2 cellular contexts compared by ENCODE assay signal in the genomic region with DNA sequence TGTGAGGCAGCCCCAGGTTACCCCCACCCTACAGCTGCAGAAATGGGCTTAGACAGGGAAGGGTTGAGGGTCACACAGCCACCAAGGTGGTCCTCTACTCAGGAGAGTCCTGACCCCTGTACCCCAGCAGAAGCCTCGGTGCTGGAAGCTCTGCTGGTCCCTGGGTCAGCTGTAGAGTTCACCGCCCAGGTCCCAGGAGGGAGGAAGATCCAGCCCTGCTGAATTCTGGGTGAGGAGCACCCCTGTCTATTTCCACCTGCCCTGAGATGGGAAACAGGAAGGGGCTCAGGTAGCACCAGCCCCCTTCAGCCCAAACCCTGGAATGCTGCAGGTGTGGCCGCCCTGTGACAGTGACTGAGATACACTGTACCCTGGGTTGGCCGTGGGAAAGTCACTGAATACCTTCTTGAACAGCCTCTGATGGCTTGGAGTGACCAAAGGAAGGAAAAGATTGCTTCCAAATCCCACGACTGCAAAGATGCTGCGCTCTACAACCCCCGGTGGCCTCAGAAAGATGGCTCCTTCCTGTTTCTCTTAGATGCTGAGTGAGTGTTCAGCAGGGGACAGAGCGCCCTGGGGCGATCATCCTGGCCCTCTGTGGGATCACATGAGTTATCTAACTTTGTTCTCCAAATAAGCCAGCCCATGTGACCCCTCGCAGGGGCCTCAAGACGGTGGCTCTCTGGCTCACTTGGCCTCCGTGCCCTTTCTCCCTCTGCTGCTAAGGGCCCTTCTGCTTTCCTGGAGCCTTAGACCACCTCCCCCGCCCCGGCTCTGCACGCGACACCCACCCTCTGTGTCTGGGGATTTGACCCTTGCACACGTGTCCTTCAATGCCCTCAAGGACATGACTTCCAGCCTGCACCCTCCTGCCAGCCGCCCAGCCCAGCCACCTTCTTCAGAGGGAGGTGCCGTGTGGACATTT.
TF ChIP-seq lines count a peak whose summit lies in the region.

No MANE protein-coding gene starts in this region.

TF ChIP-seq in SK-N-SH, 30 proteins besides CTCF, POLR2A, EP300 and RAD21 (continued from another document):
- TF ChIP-seq, protein P1, sequence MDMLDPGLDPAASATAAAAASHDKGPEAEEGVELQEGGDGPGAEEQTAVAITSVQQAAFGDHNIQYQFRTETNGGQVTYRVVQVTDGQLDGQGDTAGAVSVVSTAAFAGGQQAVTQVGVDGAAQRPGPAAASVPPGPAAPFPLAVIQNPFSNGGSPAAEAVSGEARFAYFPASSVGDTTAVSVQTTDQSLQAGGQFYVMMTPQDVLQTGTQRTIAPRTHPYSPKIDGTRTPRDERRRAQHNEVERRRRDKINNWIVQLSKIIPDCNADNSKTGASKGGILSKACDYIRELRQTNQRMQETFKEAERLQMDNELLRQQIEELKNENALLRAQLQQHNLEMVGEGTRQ (IDR thresholded peaks at IDR 0.05; ENCODE audit: borderline replicate concordance, low read depth, low read length) = no peak
- no peak for TF ChIP-seq REST (IDR thresholded peaks at IDR 0.05; ENCODE audit: low read depth, low read length)
- no peak for TF ChIP-seq SIN3A (IDR thresholded peaks at IDR 0.05; ENCODE audit: borderline replicate concordance, low read depth, low read length)
- TF ChIP-seq, protein P2, sequence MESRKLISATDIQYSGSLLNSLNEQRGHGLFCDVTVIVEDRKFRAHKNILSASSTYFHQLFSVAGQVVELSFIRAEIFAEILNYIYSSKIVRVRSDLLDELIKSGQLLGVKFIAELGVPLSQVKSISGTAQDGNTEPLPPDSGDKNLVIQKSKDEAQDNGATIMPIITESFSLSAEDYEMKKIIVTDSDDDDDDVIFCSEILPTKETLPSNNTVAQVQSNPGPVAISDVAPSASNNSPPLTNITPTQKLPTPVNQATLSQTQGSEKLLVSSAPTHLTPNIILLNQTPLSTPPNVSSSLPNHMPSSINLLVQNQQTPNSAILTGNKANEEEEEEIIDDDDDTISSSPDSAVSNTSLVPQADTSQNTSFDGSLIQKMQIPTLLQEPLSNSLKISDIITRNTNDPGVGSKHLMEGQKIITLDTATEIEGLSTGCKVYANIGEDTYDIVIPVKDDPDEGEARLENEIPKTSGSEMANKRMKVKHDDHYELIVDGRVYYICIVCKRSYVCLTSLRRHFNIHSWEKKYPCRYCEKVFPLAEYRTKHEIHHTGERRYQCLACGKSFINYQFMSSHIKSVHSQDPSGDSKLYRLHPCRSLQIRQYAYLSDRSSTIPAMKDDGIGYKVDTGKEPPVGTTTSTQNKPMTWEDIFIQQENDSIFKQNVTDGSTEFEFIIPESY (IDR thresholded peaks at IDR 0.05; ENCODE audit: borderline replicate concordance, low read depth) = no peak
- no peak for TF ChIP-seq NRF1 (IDR thresholded peaks at IDR 0.05; ENCODE audit: low read depth, low read length)
- TF ChIP-seq YY1 (IDR thresholded peaks at IDR 0.05; ENCODE audit: low read depth) = no peak
- no peak for TF ChIP-seq TCF12 (IDR thresholded peaks at IDR 0.05)
- no peak for TF ChIP-seq ELF1 (IDR thresholded peaks at IDR 0.05)
- TF ChIP-seq JUND (IDR thresholded peaks at IDR 0.05) = no peak
- no peak for TF ChIP-seq RXRA (IDR thresholded peaks at IDR 0.05; ENCODE audit: borderline replicate concordance, low read depth)
- no peak for TF ChIP-seq TEAD4 (IDR thresholded peaks at IDR 0.05; ENCODE audit: borderline replicate concordance, insufficient read depth)

TF ChIP-seq in SK-N-SH treated with all-trans-retinoic acid at 6 μM for 48 hours, 23 proteins besides CTCF, POLR2A, EP300 and RAD21 (continued from another document):
- TF ChIP-seq, protein P3, sequence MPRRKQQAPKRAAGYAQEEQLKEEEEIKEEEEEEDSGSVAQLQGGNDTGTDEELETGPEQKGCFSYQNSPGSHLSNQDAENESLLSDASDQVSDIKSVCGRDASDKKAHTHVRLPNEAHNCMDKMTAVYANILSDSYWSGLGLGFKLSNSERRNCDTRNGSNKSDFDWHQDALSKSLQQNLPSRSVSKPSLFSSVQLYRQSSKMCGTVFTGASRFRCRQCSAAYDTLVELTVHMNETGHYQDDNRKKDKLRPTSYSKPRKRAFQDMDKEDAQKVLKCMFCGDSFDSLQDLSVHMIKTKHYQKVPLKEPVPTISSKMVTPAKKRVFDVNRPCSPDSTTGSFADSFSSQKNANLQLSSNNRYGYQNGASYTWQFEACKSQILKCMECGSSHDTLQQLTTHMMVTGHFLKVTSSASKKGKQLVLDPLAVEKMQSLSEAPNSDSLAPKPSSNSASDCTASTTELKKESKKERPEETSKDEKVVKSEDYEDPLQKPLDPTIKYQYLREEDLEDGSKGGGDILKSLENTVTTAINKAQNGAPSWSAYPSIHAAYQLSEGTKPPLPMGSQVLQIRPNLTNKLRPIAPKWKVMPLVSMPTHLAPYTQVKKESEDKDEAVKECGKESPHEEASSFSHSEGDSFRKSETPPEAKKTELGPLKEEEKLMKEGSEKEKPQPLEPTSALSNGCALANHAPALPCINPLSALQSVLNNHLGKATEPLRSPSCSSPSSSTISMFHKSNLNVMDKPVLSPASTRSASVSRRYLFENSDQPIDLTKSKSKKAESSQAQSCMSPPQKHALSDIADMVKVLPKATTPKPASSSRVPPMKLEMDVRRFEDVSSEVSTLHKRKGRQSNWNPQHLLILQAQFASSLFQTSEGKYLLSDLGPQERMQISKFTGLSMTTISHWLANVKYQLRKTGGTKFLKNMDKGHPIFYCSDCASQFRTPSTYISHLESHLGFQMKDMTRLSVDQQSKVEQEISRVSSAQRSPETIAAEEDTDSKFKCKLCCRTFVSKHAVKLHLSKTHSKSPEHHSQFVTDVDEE (CRISPR knock-in tag; IDR thresholded peaks at IDR 0.05) = no peak
- TF ChIP-seq POU6F1 (CRISPR knock-in tag; IDR thresholded peaks at IDR 0.05; ENCODE audit: borderline replicate concordance, low read depth) (no peak), ZFP30 (CRISPR knock-in tag; IDR thresholded peaks at IDR 0.05) (no peak), ISL1 (CRISPR knock-in tag; IDR thresholded peaks at IDR 0.05) (no peak), ZNF70 (CRISPR knock-in tag; IDR thresholded peaks at IDR 0.05) (no peak), PPARA (CRISPR knock-in tag; IDR thresholded peaks at IDR 0.05; ENCODE audit: borderline replicate concordance) (no peak), ZNF8 (CRISPR knock-in tag; IDR thresholded peaks at IDR 0.05) (no peak), SNAI2 (CRISPR knock-in tag; IDR thresholded peaks at IDR 0.05) (no peak)
